In genomic region chr1:3393024-3393986, GRCh38 we compare ENCODE assay signal across 12 cellular contexts.
DNase-seq lines count a peak whose midpoint lies in the region; FAIRE-seq and TF ChIP-seq lines count a peak whose summit lies in the region.
"Had no signal": no experiment of that assay in that cellular context is flagged by ENCODE, and none has a peak within 500 bp of the region (broad histone marks: within the 10 kb centered on the region; RNA-seq: fewer than 3 reads in every experiment).

No MANE protein-coding gene starts in this region.

- in situ Hi-C loops in ACHN (cut with HindIII; ENCODE audit: low pct_ligation_motif_present, low pct_unique_long_range_greater_than_20kb, low sequenced_read_pairs): no loop called here

- H3K4me3 ChIP-seq in astrocyte (ENCODE audit: insufficient read depth, low read depth, low read length) (no peak overlapping the region), iPS DF 6.9 (ENCODE audit: low read length) (peak overlapping the region; percentile 32; the same call in 1 of the 2 replicates)

- H3K4me2 ChIP-seq in astrocyte (ENCODE audit: low read length): peak overlapping the region; percentile 67

- peaks cover 4% of the 10 kb centered on the region for H4K20me1 ChIP-seq in astrocyte (ENCODE audit: insufficient read depth, low read length)

- H3K36me3 ChIP-seq in astrocyte (ENCODE audit: insufficient read depth, low read length) (no peaks in the 10 kb centered on the region), iPS DF 6.9 (ENCODE audit: control insufficient read depth, insufficient read depth, low read length) (no peaks in the 10 kb centered on the region)
- H3K36me3 ChIP-seq: BE2C had no signal

- peaks cover 70% of the 10 kb centered on the region for H3K27me3 Mint-ChIP-seq in astrocyte (ENCODE audit: low read depth, unreplicated experiment)
- H3K27me3 Mint-ChIP-seq in progenitor cell of endocrine pancreas: peaks cover 10% of the 10 kb centered on the region

- H3K27me3 ChIP-seq in astrocyte (ENCODE audit: insufficient read depth, low read length) (peaks cover 15% of the 10 kb centered on the region), iPS DF 6.9 (ENCODE audit: control insufficient read depth, insufficient read depth, low read length) (peaks cover 13% of the 10 kb centered on the region)

- H2AFZ ChIP-seq in astrocyte (ENCODE audit: low read depth, low read length): no peak overlapping the region

- peaks cover 4% of the 10 kb centered on the region for H3K4me1 ChIP-seq in astrocyte (ENCODE audit: insufficient read depth, low read length)
- H3K4me1 ChIP-seq in iPS DF 6.9 (ENCODE audit: control insufficient read depth, insufficient read depth, low read length): no peaks in the 10 kb centered on the region; the same call in 1 of the 2 replicates
- H3K4me1 ChIP-seq: BE2C had no signal

- TF ChIP-seq CTCF in astrocyte (IDR thresholded peaks at IDR 0.05; ENCODE audit: insufficient read depth, low read depth, low read length) (no peak), progenitor cell of endocrine pancreas (IDR thresholded peaks at IDR 0.05; ENCODE audit: unreplicated experiment) (no peak)

- H3K27ac Mint-ChIP-seq in astrocyte (ENCODE audit: unreplicated experiment): no peak overlapping the region
- peak overlapping the region; percentile 97 for H3K27ac Mint-ChIP-seq in progenitor cell of endocrine pancreas
- H3K27ac Mint-ChIP-seq: activated CD4-positive, alpha-beta memory T cell treated with anti-CD3 and anti-CD28 coated beads, Interleukin-2, amount 10 ng/mL, durations not matched to agents 7 days and 5 days; IgD-negative memory B cell had no signal

- H3K4me1 Mint-ChIP-seq in astrocyte (ENCODE audit: low read depth, unreplicated experiment) (peaks cover 3% of the 10 kb centered on the region), progenitor cell of endocrine pancreas (ENCODE audit: low read depth) (peaks cover 27% of the 10 kb centered on the region)
- H3K4me1 Mint-ChIP-seq: activated CD4-positive, alpha-beta memory T cell treated with anti-CD3 and anti-CD28 coated beads, Interleukin-2, amount 10 ng/mL, durations not matched to agents 7 days and 5 days had no signal

- peak overlapping the region; percentile 27 for H3K9ac ChIP-seq in astrocyte (ENCODE audit: low read length)

- H3K79me2 ChIP-seq in astrocyte (ENCODE audit: insufficient read depth, low read length): no peaks in the 10 kb centered on the region

- no peak for TF ChIP-seq POLR2A in GM12891 (IDR thresholded peaks at IDR 0.05; ENCODE audit: low read depth, low read length)

- H3K9me3 ChIP-seq in astrocyte (ENCODE audit: insufficient read depth, low read depth, low read length) (no peaks in the 10 kb centered on the region), iPS DF 6.9 (ENCODE audit: control insufficient read depth, insufficient read depth, low read length) (peaks cover 2% of the 10 kb centered on the region; the same call in 1 of the 2 replicates)
- H3K9me3 ChIP-seq: BE2C had no signal

- WGBS in iPS DF 6.9 (ENCODE audit: insufficient coverage, insufficient read length): no CpG with 5 or more reads among the region's 63 CpGs

- H3K9me3 Mint-ChIP-seq in astrocyte (ENCODE audit: unreplicated experiment) (no peaks in the 10 kb centered on the region), progenitor cell of endocrine pancreas (ENCODE audit: low read depth) (no peaks in the 10 kb centered on the region)
- H3K9me3 Mint-ChIP-seq: activated CD4-positive, alpha-beta memory T cell treated with anti-CD3 and anti-CD28 coated beads, Interleukin-2, amount 10 ng/mL, durations not matched to agents 7 days and 5 days; IgD-negative memory B cell had no signal

- H3K36me3 Mint-ChIP-seq in astrocyte (ENCODE audit: low read depth, unreplicated experiment): no peaks in the 10 kb centered on the region
- peaks cover 11% of the 10 kb centered on the region for H3K36me3 Mint-ChIP-seq in progenitor cell of endocrine pancreas (ENCODE audit: insufficient read depth)
- H3K36me3 Mint-ChIP-seq: IgD-negative memory B cell had no signal

- H3K4me3 Mint-ChIP-seq in astrocyte (ENCODE audit: unreplicated experiment): peak overlapping the region; percentile 75
- H3K4me3 Mint-ChIP-seq in progenitor cell of endocrine pancreas (ENCODE audit: low read depth): peak overlapping the region; percentile 62
- H3K4me3 Mint-ChIP-seq: activated CD4-positive, alpha-beta memory T cell treated with anti-CD3 and anti-CD28 coated beads, Interleukin-2, amount 10 ng/mL, durations not matched to agents 7 days and 5 days had no signal

- FAIRE-seq in astrocyte (lab: Jason Lieb, UNC) (no peak), GM12891 (lab: Jason Lieb, UNC) (no peak), GM19239 (lab: Jason Lieb, UNC) (no peak)

- no peak overlapping the region for H3K27ac ChIP-seq in astrocyte (ENCODE audit: low read depth, low read length)
- no peak overlapping the region for H3K27ac ChIP-seq in iPS DF 6.9 (ENCODE audit: low read length)

- DNase-seq in ELF-1 (ENCODE audit: low read depth, low spot score): peak; percentile 85
- DNase-seq in astrocyte (ENCODE audit: low read depth): no peak
- DNase-seq in iPS DF 6.9 (ENCODE audit: low read depth, low spot score): no peak
- peak; percentile 52 for DNase-seq in progenitor cell of endocrine pancreas (ENCODE audit: low spot score, unreplicated experiment)
- DNase-seq in NCI-H1048 (lab: John Stamatoyannopoulos, UW): no peak
- DNase-seq in GM12891 (ENCODE audit: insufficient read length, low spot score): no peak
- DNase-seq in ACHN: no peak
- no peak for DNase-seq in GM19239 (ENCODE audit: insufficient read length, low spot score)
- DNase-seq: activated CD4-positive, alpha-beta memory T cell treated with anti-CD3 and anti-CD28 coated beads, Interleukin-2, amount 10 ng/mL, durations not matched to agents 7 days and 5 days; BE2C; stimulated activated naive CD4-positive, alpha-beta T cell treated with Interleukin-2 at 50 U/mL for 16 hours had no signal

TF ChIP-seq in GM12891, 5 proteins besides CTCF, POLR2A, EP300 and RAD21:
- TF ChIP-seq PAX5 (IDR thresholded peaks at IDR 0.05; ENCODE audit: insufficient read depth, low read length, severe bottlenecking): no peak
- no peak for TF ChIP-seq POU2F2 (IDR thresholded peaks at IDR 0.05; ENCODE audit: low read depth, low read length)
- no peak for TF ChIP-seq TAF1 (IDR thresholded peaks at IDR 0.05; ENCODE audit: low read depth, low read length)
- no peak for TF ChIP-seq POLR2AphosphoS5 (IDR thresholded peaks at IDR 0.05; ENCODE audit: low read depth, low read length)
- TF ChIP-seq SPI1 (IDR thresholded peaks at IDR 0.05; ENCODE audit: low read depth, low read length): no peak

Comparison
In these comparisons a context has a peak if more than half of its experiments do, and no peak if none do; other contexts are left out.
1. DNase-seq: peak in ELF-1 (single experiment) and progenitor cell of endocrine pancreas (single experiment); none in astrocyte (single experiment), iPS DF 6.9 (single experiment), NCI-H1048 (single experiment), GM12891 (single experiment), ACHN (single experiment) and GM19239 (single experiment).